In the genomic region with DNA sequence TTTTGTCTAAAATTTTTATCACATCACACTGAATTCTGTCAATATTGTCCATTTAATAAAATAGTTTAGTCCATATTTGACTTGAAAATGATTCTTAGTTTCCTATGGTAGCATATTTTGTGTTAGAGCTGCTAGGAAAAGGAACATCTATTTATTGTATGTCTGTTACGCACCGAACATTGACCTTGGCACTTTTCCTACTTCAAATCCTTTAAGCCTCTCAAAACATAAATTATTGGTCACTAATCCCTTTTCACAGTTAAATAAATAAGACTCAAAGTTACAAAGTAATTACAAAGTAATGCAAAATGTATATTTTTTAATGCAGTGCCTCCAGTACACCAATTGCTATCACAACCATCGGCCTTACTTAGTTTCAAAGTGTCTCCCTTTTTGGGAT, we compare ENCODE assay signal across 31 cellular contexts. TPM values are rescaled to one million over a fixed set of nuclear protein-coding genes. Genes with fewer than 3 reads are reported as not detected.
"Had no signal": no experiment of that assay in that cellular context is flagged by ENCODE, and none has a peak within 500 bp of the region (broad histone marks: within the 10 kb centered on the region; RNA-seq: fewer than 3 reads in every experiment).

No MANE protein-coding gene starts in this region.

- H3K4me3 ChIP-seq: pancreas, prostate gland, right lobe of liver, sigmoid colon, spleen, thoracic aorta, thyroid gland, tibial nerve, upper lobe of left lung, vagina had no signal

- H3K36me3 ChIP-seq: neutrophil, pancreas, prostate gland, right lobe of liver, spleen, thoracic aorta, thyroid gland had no signal

- H3K4me3 Mint-ChIP-seq: naive B cell; naive thymus-derived CD8-positive, alpha-beta T cell; natural killer cell treated with Interleukin-12 subunit alpha and Interleukin-12 subunit beta and Interleukin-15 and Interleukin-18, amount 100 ng/mL, for 72 hours; nephron progenitor cell; neural crest cell; stimulated activated memory B cell treated with anti-CD40 and anti-IgM and Interleukin-4, amounts not matched to agents 10 μg/mL and 1 μg/mL and 100 μg/mL, for 72 hours; stimulated activated naive CD8-positive, alpha-beta T cell treated with anti-CD3 and anti-CD28 coated beads, Interleukin-15, amount 100 ng/mL, for 72 hours had no signal

- H3K27ac ChIP-seq: neutrophil, pancreas, prostate gland, right lobe of liver, sigmoid colon, spleen, thoracic aorta, thyroid gland, tibial nerve, upper lobe of left lung, vagina had no signal

- H3K9me3 ChIP-seq: neutrophil, pancreas, prostate gland, right lobe of liver, sigmoid colon, thoracic aorta, thyroid gland, tibial nerve, upper lobe of left lung had no signal

- H3K4me1 Mint-ChIP-seq: naive B cell; naive thymus-derived CD8-positive, alpha-beta T cell; nephron progenitor cell; neural crest cell; stimulated activated memory B cell treated with anti-CD40 and anti-IgM and Interleukin-4, amounts not matched to agents 10 μg/mL and 1 μg/mL and 100 μg/mL, for 72 hours; stimulated activated naive CD8-positive, alpha-beta T cell treated with anti-CD3 and anti-CD28 coated beads, Interleukin-15, amount 100 ng/mL, for 72 hours had no signal

- H3K36me3 Mint-ChIP-seq: naive B cell; naive thymus-derived CD8-positive, alpha-beta T cell; natural killer cell treated with Interleukin-12 subunit alpha and Interleukin-12 subunit beta and Interleukin-15 and Interleukin-18, amount 100 ng/mL, for 72 hours; stimulated activated memory B cell treated with anti-CD40 and anti-IgM and Interleukin-4, amounts not matched to agents 10 μg/mL and 1 μg/mL and 100 μg/mL, for 72 hours had no signal

- H3K27me3 Mint-ChIP-seq: naive B cell; natural killer cell treated with Interleukin-12 subunit alpha and Interleukin-12 subunit beta and Interleukin-15 and Interleukin-18, amount 100 ng/mL, for 72 hours; stimulated activated memory B cell treated with anti-CD40 and anti-IgM and Interleukin-4, amounts not matched to agents 10 μg/mL and 1 μg/mL and 100 μg/mL, for 72 hours; stimulated activated naive CD8-positive, alpha-beta T cell treated with anti-CD3 and anti-CD28 coated beads, Interleukin-15, amount 100 ng/mL, for 72 hours had no signal

- FAIRE-seq: pancreas, small intestine, urothelium cell line had no signal

- DNase-seq: naive B cell; naive thymus-derived CD8-positive, alpha-beta T cell; nephron progenitor cell; nucleus accumbens; pancreas; retina; right cardiac atrium; right lobe of liver; sigmoid colon; small intestine; spleen; stimulated activated CD4-positive, alpha-beta T cell treated with anti-CD3 and anti-CD28 coated beads, Interleukin-12 subunit alpha, Interleukin-12 subunit beta, amount 100 ng/mL, for 4 hours; stimulated activated CD4-positive, alpha-beta T cell treated with anti-CD3 and anti-CD28 coated beads, Interleukin-1b, Interleukin-23, amount 100 ng/mL, for 48 hours; stimulated activated CD4-positive, alpha-beta T cell treated with anti-CD3 and anti-CD28 coated beads, Interleukin-4, amount 100 ng/mL, for 1 hour; stimulated activated CD4-positive, alpha-beta T cell treated with anti-CD3 and anti-CD28 coated beads, Interleukin-4, amount 100 ng/mL, for 4 hours; stimulated activated CD8-positive, alpha-beta memory T cell treated with anti-CD3 and anti-CD28 coated beads, Interleukin-4, amount 100 ng/mL, for 48 hours; stimulated activated naive CD4-positive, alpha-beta T cell; stimulated activated naive CD8-positive, alpha-beta T cell treated with anti-CD3 and anti-CD28 coated beads, Interleukin-15, amount 100 ng/mL, for 72 hours; stimulated activated naive CD8-positive, alpha-beta T cell treated with anti-CD3 and anti-CD28 coated beads, Interleukin-15, Interleukin-2, amounts not matched to agents 100 U/mL and 50 U/mL, for 24 hours; thyroid gland; trophoblast cell; upper lobe of left lung had no signal

- H3K27me3 ChIP-seq: neutrophil, right lobe of liver, sigmoid colon, spleen, thyroid gland, tibial nerve, upper lobe of left lung, vagina had no signal

- H3K4me1 ChIP-seq: pancreas, prostate gland, right lobe of liver, spleen, thyroid gland, upper lobe of left lung had no signal

- H3K9me3 Mint-ChIP-seq: naive thymus-derived CD8-positive, alpha-beta T cell; nephron progenitor cell had no signal

- H3K27ac Mint-ChIP-seq: naive B cell; naive thymus-derived CD8-positive, alpha-beta T cell; natural killer cell treated with Interleukin-12 subunit alpha and Interleukin-12 subunit beta and Interleukin-15 and Interleukin-18, amount 100 ng/mL, for 72 hours; nephron progenitor cell; stimulated activated memory B cell treated with anti-CD40 and anti-IgM and Interleukin-4, amounts not matched to agents 10 μg/mL and 1 μg/mL and 100 μg/mL, for 72 hours; stimulated activated naive CD8-positive, alpha-beta T cell treated with anti-CD3 and anti-CD28 coated beads, Interleukin-15, amount 100 ng/mL, for 72 hours had no signal

RNA-seq across cellular contexts. Expression of a gene that starts 28.5 kb away (rescaled TPM):
- total RNA-seq: naive thymus-derived CD8-positive, alpha-beta T cell; natural killer cell treated with Interleukin-12 subunit alpha and Interleukin-12 subunit beta and Interleukin-15 and Interleukin-18, amount 100 ng/mL, for 72 hours had no signal
- polyA plus RNA-seq: naive thymus-derived CD8-positive, alpha-beta T cell had no signal

RNA-seq across cellular contexts. Expression of a gene that starts 42.8 kb away (rescaled TPM):
- total RNA-seq: naive thymus-derived CD8-positive, alpha-beta T cell; natural killer cell treated with Interleukin-12 subunit alpha and Interleukin-12 subunit beta and Interleukin-15 and Interleukin-18, amount 100 ng/mL, for 72 hours had no signal
- polyA plus RNA-seq: naive thymus-derived CD8-positive, alpha-beta T cell had no signal
